ENCODE assay signal across 18 cellular contexts in genomic region chr11:36427876-36428275, GRCh38.
"Had no signal": no experiment of that assay in that cellular context is flagged by ENCODE, and none has a peak within 500 bp of the region (broad histone marks: within the 10 kb centered on the region; RNA-seq: fewer than 3 reads in every experiment).

No MANE protein-coding gene starts in this region.

- H3K9me3 ChIP-seq: tibial artery had no signal

- H3K27me3 ChIP-seq: tibial artery had no signal

- H3K36me3 ChIP-seq: tibial artery had no signal

- H3K27ac ChIP-seq: tibial artery had no signal

- H3K27me3 Mint-ChIP-seq: central memory CD8-positive, alpha-beta T cell had no signal

- H3K4me3 ChIP-seq: tibial artery had no signal

- H3K4me3 Mint-ChIP-seq: activated naive CD4-positive, alpha-beta T cell treated with anti-CD3 and anti-CD28 coated beads, Interleukin-2, amount 50 U/mL, for 24 hours; brain; neural crest cell; T-cell; T-helper 2 cell treated with Interferon-gamma antibody and Interleukin-4, amounts not matched to agents 5 μg/mL and 100 μg/mL, for 36 hours had no signal

- H3K36me3 Mint-ChIP-seq: activated naive CD4-positive, alpha-beta T cell treated with anti-CD3 and anti-CD28 coated beads, Interleukin-2, amount 50 U/mL, for 24 hours; brain had no signal

- ATAC-seq: stimulated activated naive CD8-positive, alpha-beta T cell treated with anti-CD3 and anti-CD28 coated beads, Interleukin-15, Interleukin-2, amounts not matched to agents 100 U/mL and 50 U/mL, for 24 hours; T-cell had no signal

- H3K9me3 Mint-ChIP-seq: activated naive CD4-positive, alpha-beta T cell treated with anti-CD3 and anti-CD28 coated beads, Interleukin-2, amount 50 U/mL, for 24 hours; brain; central memory CD8-positive, alpha-beta T cell; neural crest cell; T-cell; T-helper 2 cell treated with Interferon-gamma antibody and Interleukin-4, amounts not matched to agents 5 μg/mL and 100 μg/mL, for 36 hours had no signal

- H3K27ac Mint-ChIP-seq: activated naive CD4-positive, alpha-beta T cell treated with anti-CD3 and anti-CD28 coated beads, Interleukin-2, amount 50 U/mL, for 24 hours; T-helper 2 cell treated with Interferon-gamma antibody and Interleukin-4, amounts not matched to agents 5 μg/mL and 100 μg/mL, for 36 hours had no signal

- H3K4me1 ChIP-seq: tibial artery had no signal

- H3K4me1 Mint-ChIP-seq: activated naive CD4-positive, alpha-beta T cell treated with anti-CD3 and anti-CD28 coated beads, Interleukin-2, amount 50 U/mL, for 24 hours had no signal

- DNase-seq: activated gamma-delta T cell treated with Interleukin-2 at 50 U/mL for 16 hours; activated T-cell treated with anti-CD3 and anti-CD28 coated beads, Interleukin-2, amount 50 U/mL, for 1 hour; anterior cingulate cortex; effector memory CD4-positive, alpha-beta T cell; foreskin melanocyte; glutamatergic neuron; islet precursor cell; left cardiac atrium; mesenchymal stem cell; stimulated activated CD4-positive, alpha-beta T cell treated with anti-CD3 and anti-CD28 coated beads, Interleukin-4, amount 100 ng/mL, for 24 hours; stimulated activated naive CD8-positive, alpha-beta T cell treated with anti-CD3 and anti-CD28 coated beads, Interleukin-15, Interleukin-2, amounts not matched to agents 100 U/mL and 50 U/mL, for 24 hours; T-cell had no signal
